8 cellular contexts compared by ENCODE assay signal in genomic region chr16:71288570-71288889, GRCh38. TPM values are rescaled to one million over a fixed set of nuclear protein-coding genes. Genes with fewer than 3 reads are reported as not detected.
DNase-seq lines count a peak whose midpoint lies in the region; ATAC-seq, FAIRE-seq and TF ChIP-seq lines count a peak whose summit lies in the region.

No MANE protein-coding gene starts in this region.

- peaks cover 16% of the 10 kb centered on the region for H3K4me1 ChIP-seq in DOHH2 (ENCODE audit: control insufficient read depth, low read length)
- H3K4me1 ChIP-seq in OCI-LY1 (ENCODE audit: insufficient read depth, low read length, severe bottlenecking): peaks cover 17% of the 10 kb centered on the region
- peaks cover 24% of the 10 kb centered on the region for H3K4me1 ChIP-seq in endothelial cell of umbilical vein (ENCODE audit: control insufficient read depth, extremely low read depth, insufficient read depth, low read length)
- peaks cover 0 to 9% (median 8%) of the 10 kb centered on the region in 3 donors for H3K4me1 ChIP-seq in pancreas

- FAIRE-seq in endothelial cell of umbilical vein (lab: Jason Lieb, UNC): peak; percentile 38
- FAIRE-seq in pancreas (lab: Jason Lieb, UNC): no peak

- H3K4me3 ChIP-seq in DOHH2 (ENCODE audit: low read length) (peak overlapping the region; percentile 92), OCI-LY1 (ENCODE audit: low read depth, low read length, poor library complexity, severe bottlenecking) (peak overlapping the region; percentile 87), endothelial cell of umbilical vein (replicated peaks in 1 of 3; ENCODE audit: insufficient read depth in 1 of 3, low read depth in 1 of 3, low read length in 3 of 3) (peak overlapping the region; percentile 49 to 84 (median 59)), pancreas (peak overlapping the region; percentile 51 to 85 (median 68))

- peak overlapping the region; percentile 84 for H3K4me2 ChIP-seq in DOHH2 (ENCODE audit: low read length)
- H3K4me2 ChIP-seq in OCI-LY1 (ENCODE audit: low read length): peak overlapping the region; percentile 91
- H3K4me2 ChIP-seq in endothelial cell of umbilical vein (ENCODE audit: insufficient read depth, low read length): peak overlapping the region; percentile 84

- no peak for DNase-seq in endothelial cell of umbilical vein (ENCODE audit: low read depth, low spot score)
- no peak for DNase-seq in pancreas
- DNase-seq in epidermal melanocyte (ENCODE audit: insufficient read length, low spot score): no peak
- no peak for DNase-seq in stimulated activated CD4-positive, alpha-beta T cell treated with anti-CD3 and anti-CD28 coated beads, Interleukin-2, amount 100 ng/mL, for 48 hours
- DNase-seq in cortex of kidney (lab: John Stamatoyannopoulos, UW): no peak
- DNase-seq in activated CD4-positive, CD25-positive, alpha-beta regulatory T cell (lab: John Stamatoyannopoulos, UW): no peak

- no peak for TF ChIP-seq CTCF in DOHH2 (IDR thresholded peaks at IDR 0.05; ENCODE audit: low read depth, low read length, poor library complexity, severe bottlenecking)
- no peak for TF ChIP-seq CTCF in OCI-LY1 (IDR thresholded peaks at IDR 0.05; ENCODE audit: low read length)
- no peak for TF ChIP-seq CTCF in endothelial cell of umbilical vein (IDR thresholded peaks at IDR 0.05; ENCODE audit: extremely low read depth in 1 of 2, insufficient read depth in 1 of 2, low read depth in 1 of 2, low read length in 2 of 2)
- TF ChIP-seq CTCF in pancreas (IDR thresholded peaks at IDR 0.05): no peak

- H3K9me2 ChIP-seq in DOHH2 (replicated peaks; ENCODE audit: control insufficient read depth, low read length): no peaks in the 10 kb centered on the region
- no peaks in the 10 kb centered on the region for H3K9me2 ChIP-seq in OCI-LY1 (ENCODE audit: low read depth, low read length)

- H2AFZ ChIP-seq in OCI-LY1 (ENCODE audit: low read length) (peak overlapping the region; percentile 61; the same call in 1 of the 2 replicates), endothelial cell of umbilical vein (ENCODE audit: low read depth, low read length) (peak overlapping the region; percentile 77)

- peaks cover 31% of the 10 kb centered on the region for H3K36me3 ChIP-seq in DOHH2 (ENCODE audit: control insufficient read depth, low read length)
- H3K36me3 ChIP-seq in OCI-LY1 (ENCODE audit: insufficient read depth, low read length): peaks cover 32% of the 10 kb centered on the region
- peaks cover 2 to 6% of the 10 kb centered on the region in 2 experiments for H3K36me3 ChIP-seq in endothelial cell of umbilical vein (ENCODE audit: control insufficient read depth in 2 of 2, extremely low read depth in 1 of 2, insufficient read depth in 2 of 2, low read length in 2 of 2)
- H3K36me3 ChIP-seq in pancreas: no peaks in the 10 kb centered on the region

- H3F3A ChIP-seq in DOHH2 (ENCODE audit: control insufficient read depth, insufficient read depth) (peaks cover 3% of the 10 kb centered on the region), OCI-LY1 (ENCODE audit: insufficient read depth, low read length) (no peaks in the 10 kb centered on the region)

- intact Hi-C loops in endothelial cell of umbilical vein (cut with micrococcal nuclease): loop anchor here (5.0 kb wide), 1 partner anchor 486 kb away; the partner anchor contains the start of gene VAC14
- intact Hi-C loops in pancreas (cut with DNase I): no loop called here

- H3K9ac ChIP-seq in OCI-LY1 (ENCODE audit: low read length) (peak overlapping the region; percentile 83), endothelial cell of umbilical vein (replicated peaks; ENCODE audit: extremely low read depth, insufficient read depth, low read length) (peak overlapping the region; percentile 88)

- peaks cover 15% of the 10 kb centered on the region for H3K79me2 ChIP-seq in DOHH2 (ENCODE audit: control insufficient read depth, low read length)
- no peaks in the 10 kb centered on the region for H3K79me2 ChIP-seq in OCI-LY1 (ENCODE audit: insufficient read depth, low read length)
- H3K79me2 ChIP-seq in endothelial cell of umbilical vein (ENCODE audit: control insufficient read depth, insufficient read depth, low read length): peaks cover 8% of the 10 kb centered on the region

- no peak overlapping the region for H3K27ac ChIP-seq in DOHH2 (ENCODE audit: low read depth, low read length)
- no peak overlapping the region for H3K27ac ChIP-seq in OCI-LY1 (ENCODE audit: low read depth, low read length, poor library complexity, severe bottlenecking)
- peak overlapping the region; percentile 79 for H3K27ac ChIP-seq in endothelial cell of umbilical vein (ENCODE audit: insufficient read depth, low read depth, low read length)
- H3K27ac ChIP-seq in pancreas: peak overlapping the region in 3 of 4 donors; percentile 60 to 89 (median 77)

- CTCF ChIA-PET in endothelial cell of umbilical vein (lab: Charles Lee): interaction anchor here (1.4 to 4.9 kb wide), 2 partner anchors 12 to 23 kb away, joined by 7 to 24 read pairs; no protein-coding TSS in a partner anchor

- dilution Hi-C loops in endothelial cell of umbilical vein (cut with MboI; ENCODE audit: extremely low pct_ligation_motif_present, low sequenced_read_pairs): no loop called here

- BruUV-seq in endothelial cell of umbilical vein (replicated peaks; lab: Mats Ljungman, UMichigan): no TSS peak

- no peaks in the 10 kb centered on the region for H3K9me3 ChIP-seq in DOHH2 (ENCODE audit: control insufficient read depth, insufficient read depth, low read length)
- H3K9me3 ChIP-seq in OCI-LY1 (ENCODE audit: low read length): no peaks in the 10 kb centered on the region
- no peaks in the 10 kb centered on the region for H3K9me3 ChIP-seq in endothelial cell of umbilical vein (replicated peaks; ENCODE audit: control insufficient read depth, insufficient read depth, low read length)
- H3K9me3 ChIP-seq in pancreas: no peaks in the 10 kb centered on the region

- H3K9me1 ChIP-seq in endothelial cell of umbilical vein (replicated peaks; ENCODE audit: control insufficient read depth, extremely low read depth, insufficient read depth, low read length): no peaks in the 10 kb centered on the region

- H4K20me1 ChIP-seq in DOHH2 (ENCODE audit: control insufficient read depth, insufficient read depth, low read depth, low read length): no peaks in the 10 kb centered on the region
- H4K20me1 ChIP-seq in OCI-LY1 (ENCODE audit: insufficient read depth, low read length): no peaks in the 10 kb centered on the region
- H4K20me1 ChIP-seq in endothelial cell of umbilical vein (replicated peaks; ENCODE audit: control insufficient read depth, extremely low read depth, insufficient read depth, low read length): no peaks in the 10 kb centered on the region

- 2 to 5% methylated on average over 3 of the region's 3 CpGs for WGBS in pancreas, 2 donors

- TF ChIP-seq POLR2A in endothelial cell of umbilical vein (IDR thresholded peaks at IDR 0.05; ENCODE audit: low read depth, low read length): no peak

- POLR2A ChIA-PET in endothelial cell of umbilical vein (lab: Charles Lee): no interaction called here

- peaks cover 5% of the 10 kb centered on the region; the same call in 1 of the 2 replicates for H3K27me3 ChIP-seq in DOHH2 (ENCODE audit: control insufficient read depth, low read length)
- no peaks in the 10 kb centered on the region; the same call in 1 of the 2 replicates for H3K27me3 ChIP-seq in OCI-LY1 (ENCODE audit: insufficient read depth, low read length)
- H3K27me3 ChIP-seq in endothelial cell of umbilical vein (ENCODE audit: control insufficient read depth in 2 of 2, insufficient read depth in 2 of 2, low read length in 2 of 2): peaks cover 0 to under 1% of the 10 kb centered on the region in 2 experiments
- peaks cover 0 to 4% (median 0%) of the 10 kb centered on the region in 4 donors for H3K27me3 ChIP-seq in pancreas

- no peak for ATAC-seq in pancreas

TF ChIP-seq in endothelial cell of umbilical vein, 7 proteins besides CTCF, POLR2A, EP300 and RAD21:
- TF ChIP-seq JUN (IDR thresholded peaks at IDR 0.05; ENCODE audit: borderline replicate concordance, insufficient read depth, insufficient read length, low read depth): no peak

RNA-seq across cellular contexts. Expression of gene CMTR2, which starts 0.7 kb away (rescaled TPM):
- total RNA-seq in endothelial cell of umbilical vein (15.5 and 18.8 TPM in 2 replicates), pancreas (10 to 100 TPM in 1 of 6 donors, 1 to 10 TPM in 5; 5.1 to 12.0 (median 7.0) TPM)
- polyA plus RNA-seq in endothelial cell of umbilical vein (10.2 and 11.6 TPM in 2 replicates), pancreas (1 to 10 TPM; 5.5 to 8.9 TPM)
- polyA plus RNA-seq in endothelial cell of umbilical vein (2011; cell fraction: cytosol; rRNA removed): 8.7 and 9.3 TPM in 2 replicates
- polyA plus RNA-seq in endothelial cell of umbilical vein (2011; cell fraction: nucleus; rRNA removed): 11.7 and 18.5 TPM in 2 replicates
- polyA plus RNA-seq in endothelial cell of umbilical vein (2012): 11.0 and 19.3 TPM in 2 replicates
- polyA minus RNA-seq in endothelial cell of umbilical vein: 18.4 and 20.3 TPM in 2 replicates
- polyA minus RNA-seq in endothelial cell of umbilical vein (2011; cell fraction: cytosol; rRNA and poly(A)+ RNA removed): 10.9 TPM
- polyA minus RNA-seq in endothelial cell of umbilical vein (2011; cell fraction: nucleus; rRNA and poly(A)+ RNA removed): 9.7 and 15.1 TPM in 2 replicates

RNA-seq across cellular contexts. Expression of gene HYDIN, which starts 58.0 kb away (rescaled TPM):
- total RNA-seq in endothelial cell of umbilical vein: not detected in 2 replicates
- polyA plus RNA-seq in endothelial cell of umbilical vein: not detected in 2 replicates
- polyA plus RNA-seq in endothelial cell of umbilical vein (2011; cell fraction: cytosol; rRNA removed): not detected in 2 replicates
- not detected in 2 replicates for polyA plus RNA-seq in endothelial cell of umbilical vein (2011; cell fraction: nucleus; rRNA removed)
- polyA plus RNA-seq in endothelial cell of umbilical vein (2012): not detected in 2 replicates
- 0.62 TPM in 1 of 2 replicates, not detected in the other for polyA minus RNA-seq in endothelial cell of umbilical vein
- not detected for polyA minus RNA-seq in endothelial cell of umbilical vein (2011; cell fraction: cytosol; rRNA and poly(A)+ RNA removed)
- polyA minus RNA-seq in endothelial cell of umbilical vein (2011; cell fraction: nucleus; rRNA and poly(A)+ RNA removed): not detected in 2 replicates
- 1 to 10 TPM; 2.1 to 6.6 (median 3.9) TPM for total RNA-seq in pancreas
- 1 to 10 TPM; 2.4 to 2.7 TPM for polyA plus RNA-seq in pancreas

Comparison
In these comparisons a context has a peak if more than half of its experiments do, and no peak if none do; other contexts are left out.
1. H3K27ac ChIP-seq: peak in endothelial cell of umbilical vein (single experiment) and pancreas (3 of 4); none in DOHH2 (single experiment) and OCI-LY1 (single experiment).
2. Peak in every context shown above with its lines, with median percentiles within 50 percentile points of each other: H3K4me2 ChIP-seq and H3K4me3 ChIP-seq.